ENCODE assay signal across 16 cellular contexts in the genomic region with DNA sequence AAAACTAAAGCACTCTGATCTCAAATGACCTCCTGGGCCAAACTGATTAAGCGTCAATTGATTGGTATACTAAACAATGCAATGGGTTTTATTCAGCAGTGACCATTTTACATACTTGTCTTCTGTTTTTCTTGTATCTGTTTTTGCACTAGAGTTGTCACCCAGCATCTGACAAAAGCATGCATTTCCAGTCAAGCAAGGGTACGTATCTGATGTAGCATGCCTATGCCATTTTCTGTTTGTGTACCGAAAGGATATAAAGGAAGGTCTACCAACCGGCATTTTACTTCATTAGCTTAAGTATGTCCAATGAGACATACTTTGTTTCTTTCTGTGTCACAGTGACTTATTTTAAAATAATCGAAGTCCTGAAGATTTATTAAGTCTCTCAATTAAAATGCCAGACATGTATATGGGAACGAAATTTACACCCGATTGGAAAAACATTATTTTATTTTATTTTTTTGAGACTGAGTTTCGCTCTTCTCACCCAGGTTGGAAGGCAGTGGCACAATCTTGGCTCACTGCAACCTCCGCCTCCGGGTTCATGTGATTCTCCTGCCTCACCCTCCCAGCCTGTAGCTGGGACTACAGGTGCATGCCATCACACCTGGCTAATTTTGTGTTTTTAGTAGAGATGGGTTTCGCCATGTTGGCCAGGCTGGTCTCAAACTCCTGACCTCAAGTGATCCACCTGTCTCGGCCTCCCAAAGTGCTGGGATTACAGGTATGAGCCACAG.
"Had no signal": no experiment of that assay in that cellular context is flagged by ENCODE, and none has a peak within 500 bp of the region (broad histone marks: within the 10 kb centered on the region; RNA-seq: fewer than 3 reads in every experiment).

No MANE protein-coding gene starts in this region.

- H3K27me3 ChIP-seq: dorsolateral prefrontal cortex, heart left ventricle, ovary, tibial artery had no signal

- H3K27ac ChIP-seq: ovary, tibial artery had no signal

- H3K4me3 ChIP-seq: dorsolateral prefrontal cortex, heart left ventricle, ovary, smooth muscle cell, tibial artery had no signal

- H3K9me3 ChIP-seq: heart left ventricle, ovary, tibial artery had no signal

- H3K9me3 Mint-ChIP-seq: naive thymus-derived CD8-positive, alpha-beta T cell had no signal

- DNase-seq: caudate nucleus; cortex of kidney; dorsolateral prefrontal cortex; effector memory CD4-positive, alpha-beta T cell; heart left ventricle; hippocampal formation; left colon; mesendoderm; naive thymus-derived CD8-positive, alpha-beta T cell; ovary; right cardiac atrium; stimulated activated CD4-positive, alpha-beta T cell treated with anti-CD3 and anti-CD28 coated beads, Interleukin-2, amount 100 ng/mL, for 48 hours; stimulated activated naive CD8-positive, alpha-beta T cell treated with anti-CD3 and anti-CD28 coated beads, Interleukin-15, Interleukin-2, amounts not matched to agents 100 U/mL and 50 U/mL, for 24 hours; tibial artery had no signal

- H3K36me3 ChIP-seq: ovary had no signal

- H3K4me3 Mint-ChIP-seq: naive thymus-derived CD8-positive, alpha-beta T cell had no signal

- ATAC-seq: esophagus mucosa; heart left ventricle; naive thymus-derived CD8-positive, alpha-beta T cell; right cardiac atrium; stimulated activated naive CD8-positive, alpha-beta T cell treated with anti-CD3 and anti-CD28 coated beads, Interleukin-15, Interleukin-2, amounts not matched to agents 100 U/mL and 50 U/mL, for 24 hours had no signal
